ENCODE assay signal across 8 cellular contexts in genomic region chr17:46579083-46580075, GRCh38. TPM values are rescaled to one million over a fixed set of nuclear protein-coding genes. Genes with fewer than 3 reads are reported as not detected.
DNase-seq lines count a peak whose midpoint lies in the region; ATAC-seq, FAIRE-seq and TF ChIP-seq lines count a peak whose summit lies in the region.
"Not testable (repeated sequence)": the region's sequence is repeated elsewhere in the genome, so short reads cannot be mapped to it uniquely, and the experiment has no call there.

Gene ARL17A, minus strand, starts transcription at chr17:46579691. Its CDS starts 3,369 bp downstream, at chr17:46576322.

- not testable (repeated sequence) for H3K79me2 ChIP-seq in keratinocyte (ENCODE audit: control insufficient read depth, insufficient read depth, low read length)

- H3K27ac ChIP-seq in body of pancreas: peak within 1 kb of the TSS in 2 of 4 donors; percentile 67 to 73
- H3K27ac ChIP-seq in keratinocyte (ENCODE audit: control insufficient read depth, insufficient read depth, low read length): not testable (repeated sequence)
- peak within 1 kb of the TSS in 1 of 2 donors; percentile 66 for H3K27ac ChIP-seq in testis

- dilution Hi-C loops in keratinocyte (cut with MboI; ENCODE audit: extremely low pct_ligation_motif_present, low sequenced_read_pairs): not testable (repeated sequence)

- H3K9ac ChIP-seq in keratinocyte (ENCODE audit: control insufficient read depth, extremely low read depth, insufficient read depth, low read length); skeletal muscle satellite cell (ENCODE audit: low read depth, low read length): not testable (repeated sequence)

- not testable (repeated sequence) for H3K4me1 ChIP-seq in body of pancreas; keratinocyte (ENCODE audit: control insufficient read depth, extremely low read depth, insufficient read depth, low read length); skeletal muscle satellite cell (ENCODE audit: control insufficient read depth, insufficient read depth, low read length); testis

- not testable (repeated sequence) for H4K20me1 ChIP-seq in keratinocyte (ENCODE audit: control insufficient read depth, extremely low read depth, insufficient read depth, low read length)

- not testable (repeated sequence) for H3K36me3 ChIP-seq in body of pancreas (replicated peaks in 1 of 2; ENCODE audit: insufficient read depth in 1 of 2, low read depth in 2 of 2); keratinocyte (ENCODE audit: control insufficient read depth in 2 of 2, extremely low read depth in 1 of 2, insufficient read depth in 2 of 2, low read length in 2 of 2); skeletal muscle satellite cell (ENCODE audit: insufficient read depth, low read length); testis (ENCODE audit: low read depth, missing control alignments)

- intact Hi-C loops in body of pancreas (cut with DNase I); testis (cut with DNase I; ENCODE audit: low total_unique reads): not testable (repeated sequence)

- not testable (repeated sequence) for TF ChIP-seq POLR2A in body of pancreas (IDR thresholded peaks at IDR 0.05); testis (IDR thresholded peaks at IDR 0.05)

- ATAC-seq in GM18519 (IDR thresholded peaks at IDR 0.05; ENCODE audit: low FRiP score, unreplicated experiment): peak; percentile 74
- ATAC-seq in HG02571 (IDR thresholded peaks at IDR 0.05; ENCODE audit: unreplicated experiment): peak; percentile 84
- peak; percentile 96 for ATAC-seq in body of pancreas

- TF ChIP-seq CTCF in body of pancreas (IDR thresholded peaks at IDR 0.05); keratinocyte (optimal IDR thresholded peaks at IDR 0.05 in 1 of 3, IDR thresholded peaks at IDR 0.05 in 1 of 3, conservative IDR thresholded peaks at IDR 0.05 in 1 of 3; ENCODE audit: extremely low read depth in 1 of 3, insufficient read depth in 2 of 3, low read length in 3 of 3); testis (IDR thresholded peaks at IDR 0.05): not testable (repeated sequence)

- not testable (repeated sequence) for H3K9me1 ChIP-seq in keratinocyte (ENCODE audit: control insufficient read depth, extremely low read depth, insufficient read depth, low read length)

- FAIRE-seq in keratinocyte (lab: Jason Lieb, UNC): peak; percentile 99

- not testable (repeated sequence) for DNase-seq in HT-29 (ENCODE audit: low spot score); keratinocyte (ENCODE audit: low read depth, low spot score)
- DNase-seq in activated CD4-positive, alpha-beta T cell treated with anti-CD3 and anti-CD28 coated beads, Interleukin-2, amount 50 U/mL, for 4 hours: peak; percentile 73 to 79
- DNase-seq in body of pancreas (peak; percentile 82 to 90 (median 88)), testis (peak; percentile 81)

- H3K9me3 ChIP-seq in body of pancreas; keratinocyte (ENCODE audit: control insufficient read depth, low read depth, low read length); skeletal muscle satellite cell (replicated peaks; ENCODE audit: low read length); testis: not testable (repeated sequence)

- H3K4me3 ChIP-seq in body of pancreas; keratinocyte (ENCODE audit: control insufficient read depth in 2 of 3, extremely low read depth in 1 of 3, insufficient read depth in 2 of 3, low read depth in 1 of 3, low read length in 3 of 3); skeletal muscle satellite cell (ENCODE audit: low read length); testis: not testable (repeated sequence)

- not testable (repeated sequence) for H3K4me2 ChIP-seq in keratinocyte (ENCODE audit: control insufficient read depth, extremely low read depth, insufficient read depth, low read depth, low read length)
- peak within 1 kb of the TSS; percentile 52 for H3K4me2 ChIP-seq in skeletal muscle satellite cell (ENCODE audit: low read length)

- no CpG with 5 or more reads among the region's 65 CpGs for WGBS in body of pancreas, 2 donors
- no CpG with 5 or more reads among the region's 65 CpGs for WGBS in testis, 2 donors

- not testable (repeated sequence) for H3K27me3 ChIP-seq in body of pancreas; keratinocyte (ENCODE audit: control insufficient read depth, extremely low read depth, insufficient read depth, low read length); skeletal muscle satellite cell (ENCODE audit: control insufficient read depth, insufficient read depth, low read length); testis

- not testable (repeated sequence) for H2AFZ ChIP-seq in keratinocyte (ENCODE audit: control insufficient read depth, low read length)

RNA-seq across cellular contexts. Expression of gene ARL17A, which starts in this region (rescaled TPM):
- 15.5 and 17.3 TPM in 2 replicates for total RNA-seq in HT-29 (2014; rRNA removed; shearing (Covaris generic))
- total RNA-seq in body of pancreas: 10 to 100 TPM; 10.1 to 13.8 TPM
- 4.0 to 9.1 TPM (median 7.0 TPM) in 3 replicates for polyA plus RNA-seq in keratinocyte
- 3.8 TPM for polyA plus RNA-seq in keratinocyte (2011; ENCODE audit: low read depth)
- 4.0 and 8.7 TPM in 2 replicates for polyA plus RNA-seq in keratinocyte (2011; cell fraction: cytosol; rRNA removed)
- 22.5 and 47.4 TPM in 2 replicates for polyA plus RNA-seq in keratinocyte (2011; cell fraction: nucleus; rRNA removed)
- polyA plus RNA-seq in keratinocyte (2012; ENCODE audit: low replicate concordance): 3.0 and 4.7 TPM in 2 replicates
- 15.3 to 18.4 TPM (median 18.0 TPM) in 3 replicates for polyA minus RNA-seq in keratinocyte
- 2.3 TPM for polyA minus RNA-seq in keratinocyte (2011; cell fraction: cytosol; rRNA and poly(A)+ RNA removed)
- polyA minus RNA-seq in keratinocyte (2011; cell fraction: nucleus; rRNA and poly(A)+ RNA removed): 5.9 and 13.1 TPM in 2 replicates
- 3.3 and 6.1 TPM in 2 replicates for total RNA-seq in skeletal muscle satellite cell (2012; rRNA removed)
- 10 to 100 TPM; 13.2 to 18.0 TPM for total RNA-seq in testis
- polyA plus RNA-seq in testis (ENCODE audit: insufficient read depth, low read depth, low replicate concordance): 2.8 TPM
